ENCODE assay signal across 8 cellular contexts in the genomic region with DNA sequence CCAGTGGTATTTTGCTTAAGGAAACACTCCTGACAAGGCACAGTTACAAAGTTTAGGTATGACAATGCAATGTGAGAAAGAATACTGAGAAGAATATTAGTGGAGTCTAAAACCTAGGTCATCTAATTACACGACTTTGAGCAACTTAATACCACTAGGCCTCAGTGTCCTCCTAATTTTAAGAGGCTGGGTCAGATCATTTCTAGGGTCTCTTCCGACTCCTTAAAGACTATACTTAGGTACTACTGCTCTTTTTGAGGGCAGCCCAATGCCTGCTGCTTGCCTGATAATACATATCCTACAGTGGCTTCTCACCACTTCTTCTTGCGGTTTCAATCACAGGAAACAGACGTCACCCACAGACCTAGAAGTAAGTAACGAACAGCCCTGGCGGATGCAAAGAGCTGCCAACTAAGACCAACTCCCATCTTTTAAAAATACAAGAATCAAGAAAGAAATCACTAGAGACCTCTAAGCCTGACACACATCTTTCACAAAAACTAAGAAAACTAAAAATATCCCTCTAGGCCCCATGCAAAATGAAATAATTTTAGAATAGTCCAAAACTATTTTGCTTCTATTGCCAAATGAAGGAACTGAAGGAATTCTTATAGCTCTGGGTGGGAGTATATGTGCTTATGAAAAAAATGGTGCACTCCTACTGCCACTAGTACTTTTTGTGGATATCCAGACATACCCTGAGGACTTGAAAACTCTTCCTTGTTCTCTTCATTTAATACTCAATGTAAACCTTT. TPM values are rescaled to one million over a fixed set of nuclear protein-coding genes. Genes with fewer than 3 reads are reported as not detected.
DNase-seq lines count a peak whose midpoint lies in the region; ATAC-seq and TF ChIP-seq lines count a peak whose summit lies in the region.

No MANE protein-coding gene starts in this region.

- H3K27ac ChIP-seq in BLaER1 treated with 17β-estradiol and CSF1 and Interleukin-3, amounts not matched to agents 10 nM and 100 nM: peak overlapping the region; percentile 78 to 94 (median 91)
- H3K27ac ChIP-seq in effector memory CD4-positive, alpha-beta T cell (ENCODE audit: insufficient read depth, low read length, poor library complexity, severe bottlenecking): peak overlapping the region; percentile 72
- H3K27ac ChIP-seq in psoas muscle: peak overlapping the region; percentile 80

- H3K4me1 Mint-ChIP-seq in activated CD4-positive, alpha-beta T cell treated with anti-CD3 and anti-CD28 coated beads for 36 hours: peaks cover 86% of the 10 kb centered on the region

- CTCF ChIA-PET in activated CD4-positive, alpha-beta T cell treated with anti-CD3 and anti-CD28 coated beads for 36 hours (lab: Charles Lee): interaction anchor here (0.5 to 5.2 kb wide), 14 partner anchors 8 to 536 kb away, joined by 3 to 30 read pairs (median 4); a partner anchor contains a TSS

- WGBS in psoas muscle, 3 donors: 49 to 59% (median 56%) methylated on average over 6 of the region's 6 CpGs

- peak overlapping the region; percentile 68 to 82 (median 76); a peak in 21 of 22 replicates for H3K9ac ChIP-seq in BLaER1 treated with 17β-estradiol and CSF1 and Interleukin-3, amounts not matched to agents 10 nM and 100 nM

- no peaks in the 10 kb centered on the region for H3K27me3 ChIP-seq in BLaER1 treated with 17β-estradiol and CSF1 and Interleukin-3, amounts not matched to agents 10 nM and 100 nM
- no peaks in the 10 kb centered on the region for H3K27me3 ChIP-seq in effector memory CD4-positive, alpha-beta T cell (replicated peaks; ENCODE audit: control insufficient read depth, insufficient read depth, low read length, poor library complexity, severe bottlenecking)
- H3K27me3 ChIP-seq in psoas muscle (ENCODE audit: insufficient read depth in 3 of 3, low read length in 2 of 3): no peaks in the 10 kb centered on the region

- H3K4me3 ChIP-seq in BLaER1 treated with 17β-estradiol and CSF1 and Interleukin-3, amounts not matched to agents 10 nM and 100 nM: peak overlapping the region; percentile 32 to 65 (median 47); a peak in 17 of 20 replicates
- H3K4me3 ChIP-seq in effector memory CD4-positive, alpha-beta T cell (ENCODE audit: insufficient read depth, low read depth, low read length, poor library complexity, severe bottlenecking): peak overlapping the region; percentile 22
- H3K4me3 ChIP-seq in psoas muscle: no peak overlapping the region

- H3K9me3 Mint-ChIP-seq in activated CD4-positive, alpha-beta T cell treated with anti-CD3 and anti-CD28 coated beads for 36 hours (ENCODE audit: low read depth): no peaks in the 10 kb centered on the region

- POLR2A ChIA-PET in activated CD4-positive, alpha-beta T cell treated with anti-CD3 and anti-CD28 coated beads for 36 hours (lab: Charles Lee): interaction anchor here (0.7 to 1.0 kb wide), 3 partner anchors 10 to 17 kb away, joined by 3 to 8 read pairs (median 3); no protein-coding TSS in a partner anchor

- peaks cover 0 to 20% (median 9%) of the 10 kb centered on the region in 11 experiments; a peak in 11 of 22 replicates for H3K9me3 ChIP-seq in BLaER1 treated with 17β-estradiol and CSF1 and Interleukin-3, amounts not matched to agents 10 nM and 100 nM (replicated peaks in 1 of 11)
- no peaks in the 10 kb centered on the region for H3K9me3 ChIP-seq in effector memory CD4-positive, alpha-beta T cell (ENCODE audit: control insufficient read depth, low read length)
- H3K9me3 ChIP-seq in psoas muscle: no peaks in the 10 kb centered on the region

- peak in 70 of 76 experiments; percentile 4 to 88 (median 63) for DNase-seq in HUDEP-2 (lab: John Stamatoyannopoulos, UW; ENCODE audit: unreplicated experiment in 76 of 76)
- DNase-seq in activated CD4-positive, alpha-beta T cell treated with anti-CD3 and anti-CD28 coated beads for 36 hours: peak; percentile 79
- peak; percentile 62 to 73 (median 68) for DNase-seq in effector memory CD4-positive, alpha-beta T cell
- DNase-seq in psoas muscle: no peak
- DNase-seq in NCI-H2107 treated with DMSO at 0.1 percent for 48 hours (lab: John Stamatoyannopoulos, UW; ENCODE audit: unreplicated experiment): no peak
- no peak for DNase-seq in NCI-H1092 (lab: John Stamatoyannopoulos, UW)

- peaks cover 13% of the 10 kb centered on the region for H3K36me3 Mint-ChIP-seq in activated CD4-positive, alpha-beta T cell treated with anti-CD3 and anti-CD28 coated beads for 36 hours (ENCODE audit: low read depth)

- H3K4me3 Mint-ChIP-seq in activated CD4-positive, alpha-beta T cell treated with anti-CD3 and anti-CD28 coated beads for 36 hours: peak overlapping the region; percentile 55

- intact Hi-C loops in activated CD4-positive, alpha-beta T cell treated with anti-CD3 and anti-CD28 coated beads for 36 hours (cut with DNase I, micrococcal nuclease): loop anchor here (1.0 to 10.0 kb wide), 4 partner anchors 13 to 1219 kb away; a partner anchor contains a TSS
- intact Hi-C loops in psoas muscle (cut with DNase I): no loop called here

- H3K4me1 ChIP-seq in BLaER1 treated with 17β-estradiol and CSF1 and Interleukin-3, amounts not matched to agents 10 nM and 100 nM: peaks cover 93 to 99% (median 96%) of the 10 kb centered on the region in 10 experiments
- peaks cover 73% of the 10 kb centered on the region for H3K4me1 ChIP-seq in effector memory CD4-positive, alpha-beta T cell (ENCODE audit: control insufficient read depth, insufficient read depth, low read length, poor library complexity, severe bottlenecking)
- H3K4me1 ChIP-seq in psoas muscle: peaks cover 75% of the 10 kb centered on the region

- no peaks in the 10 kb centered on the region for H3K27me3 Mint-ChIP-seq in activated CD4-positive, alpha-beta T cell treated with anti-CD3 and anti-CD28 coated beads for 36 hours

- peak; percentile 96 for ATAC-seq in GM21381 (IDR thresholded peaks at IDR 0.05; ENCODE audit: unreplicated experiment)
- ATAC-seq in activated CD4-positive, alpha-beta T cell treated with anti-CD3 and anti-CD28 coated beads for 36 hours: peak; percentile 90
- ATAC-seq in psoas muscle: peak in 1 of 4 donors; percentile 16

- H3K4me2 ChIP-seq in BLaER1 treated with 17β-estradiol and CSF1 and Interleukin-3, amounts not matched to agents 10 nM and 100 nM: peak overlapping the region; percentile 81 to 96 (median 91)

- H4K20me1 ChIP-seq in BLaER1 treated with 17β-estradiol and CSF1 and Interleukin-3, amounts not matched to agents 10 nM and 100 nM: peaks cover 0 to 7% (median 0%) of the 10 kb centered on the region in 11 experiments; a peak in 2 of 22 replicates

- peaks cover 0 to 62% (median 35%) of the 10 kb centered on the region in 11 experiments; a peak in 19 of 22 replicates for H3K36me3 ChIP-seq in BLaER1 treated with 17β-estradiol and CSF1 and Interleukin-3, amounts not matched to agents 10 nM and 100 nM
- peaks cover 3% of the 10 kb centered on the region for H3K36me3 ChIP-seq in effector memory CD4-positive, alpha-beta T cell (ENCODE audit: control insufficient read depth, insufficient read depth, low read length)
- H3K36me3 ChIP-seq in psoas muscle (ENCODE audit: insufficient read depth in 1 of 2, low read depth in 1 of 2): no peaks in the 10 kb centered on the region

- H3K27ac Mint-ChIP-seq in activated CD4-positive, alpha-beta T cell treated with anti-CD3 and anti-CD28 coated beads for 36 hours: peak overlapping the region; percentile 91

- no peak for TF ChIP-seq CTCF in psoas muscle (IDR thresholded peaks at IDR 0.05)

RNA-seq across cellular contexts. Expression of a gene that starts 13.1 kb away (rescaled TPM):
- total RNA-seq in activated CD4-positive, alpha-beta T cell treated with anti-CD3 and anti-CD28 coated beads for 36 hours: 100 to 1,000 TPM; 185 to 212 TPM
- 100 to 1,000 TPM; 112 to 217 (median 160) TPM for total RNA-seq in psoas muscle
- 100 to 1,000 TPM in 2 of 3 donors, 10 to 100 TPM in 1; 93.1 to 147 (median 122) TPM for polyA plus RNA-seq in psoas muscle

RNA-seq across cellular contexts. Expression of a gene that starts 30.9 kb away (rescaled TPM):
- 10 to 100 TPM; 85.9 to 88.6 TPM for total RNA-seq in activated CD4-positive, alpha-beta T cell treated with anti-CD3 and anti-CD28 coated beads for 36 hours
- 10 to 100 TPM; 16.9 to 34.1 (median 27.1) TPM for total RNA-seq in psoas muscle
- polyA plus RNA-seq in psoas muscle: 10 to 100 TPM; 30.1 to 41.3 (median 34.7) TPM

RNA-seq across cellular contexts. Expression of a gene that starts 31.1 kb away (rescaled TPM):
- total RNA-seq in activated CD4-positive, alpha-beta T cell treated with anti-CD3 and anti-CD28 coated beads for 36 hours: 10 to 100 TPM; 24.3 to 27.8 TPM
- under 1 TPM in 3 of 4 donors, not detected in 1; 0.11 to 0.66 (median 0.61) TPM for total RNA-seq in psoas muscle
- 1 to 10 TPM in 1 of 3 donors, under 1 TPM in 2; 0.31 to 1.5 (median 0.63) TPM for polyA plus RNA-seq in psoas muscle

RNA-seq across cellular contexts. Expression of a gene that starts 45.5 kb away (rescaled TPM):
- 10 to 100 TPM; 28.2 to 32.9 TPM for total RNA-seq in activated CD4-positive, alpha-beta T cell treated with anti-CD3 and anti-CD28 coated beads for 36 hours
- 1 to 10 TPM; 1.3 to 2.4 (median 2.1) TPM for total RNA-seq in psoas muscle
- polyA plus RNA-seq in psoas muscle: 1 to 10 TPM; 1.3 to 1.4 (median 1.4) TPM

Comparison
In these comparisons a context has a peak if more than half of its experiments do, and no peak if none do; other contexts are left out.
1. DNase-seq: peak in HUDEP-2 (70 of 76), activated CD4-positive, alpha-beta T cell treated with anti-CD3 and anti-CD28 coated beads for 36 hours (single experiment) and effector memory CD4-positive, alpha-beta T cell (3 of 3); none in psoas muscle (0 of 2), NCI-H2107 treated with DMSO at 0.1 percent for 48 hours (single experiment) and NCI-H1092 (single experiment).
2. RNA of a gene that starts 31.1 kb away (total RNA-seq): 24.3 to 27.8 TPM in activated CD4-positive, alpha-beta T cell treated with anti-CD3 and anti-CD28 coated beads for 36 hours; 0.11 to 0.66 TPM in psoas muscle; every median in the first group is over 10 times any median in the second.
3. intact Hi-C loops: an anchor here in activated CD4-positive, alpha-beta T cell treated with anti-CD3 and anti-CD28 coated beads for 36 hours (1.0 to 10.0 kb wide); none called in psoas muscle.
4. Peak in every context shown above with its lines, with median percentiles within 50 percentile points of each other: H3K27ac ChIP-seq.